ENCODE assay signal across 2 cellular contexts in the genomic region with DNA sequence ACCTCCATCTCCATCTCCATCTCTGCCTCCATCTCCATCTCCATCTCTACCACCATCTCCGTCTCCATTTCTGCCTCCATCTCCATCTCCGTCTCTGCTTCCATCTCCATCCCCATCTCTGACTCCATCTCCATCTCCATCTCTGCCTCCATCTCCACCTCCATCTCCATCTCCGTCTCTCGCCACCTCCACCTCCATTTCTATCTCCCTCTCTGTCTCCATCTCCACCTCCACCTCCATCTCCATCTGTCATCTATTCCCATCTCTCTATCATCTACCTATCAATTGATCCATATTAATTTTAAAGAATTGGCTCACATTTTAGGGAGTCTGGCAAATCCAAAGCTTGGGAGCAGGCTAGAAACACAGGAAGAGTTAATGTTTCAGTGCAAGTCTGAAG.
TF ChIP-seq lines count a peak whose summit lies in the region.

No MANE protein-coding gene starts in this region.

TF ChIP-seq in HEK293, 187 proteins besides CTCF, POLR2A, EP300 and RAD21:
- TF ChIP-seq, protein P1, sequence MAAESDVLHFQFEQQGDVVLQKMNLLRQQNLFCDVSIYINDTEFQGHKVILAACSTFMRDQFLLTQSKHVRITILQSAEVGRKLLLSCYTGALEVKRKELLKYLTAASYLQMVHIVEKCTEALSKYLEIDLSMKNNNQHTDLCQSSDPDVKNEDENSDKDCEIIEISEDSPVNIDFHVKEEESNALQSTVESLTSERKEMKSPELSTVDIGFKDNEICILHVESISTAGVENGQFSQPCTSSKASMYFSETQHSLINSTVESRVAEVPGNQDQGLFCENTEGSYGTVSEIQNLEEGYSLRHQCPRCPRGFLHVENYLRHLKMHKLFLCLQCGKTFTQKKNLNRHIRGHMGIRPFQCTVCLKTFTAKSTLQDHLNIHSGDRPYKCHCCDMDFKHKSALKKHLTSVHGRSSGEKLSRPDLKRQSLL (tag by site-specific recombination; IDR thresholded peaks at IDR 0.05), result peak; percentile 92
- TF ChIP-seq ZNF677 (tag by site-specific recombination; IDR thresholded peaks at IDR 0.05) (no peak), ZFP3 (tag by site-specific recombination; IDR thresholded peaks at IDR 0.05; ENCODE audit: low read depth) (no peak)

TF ChIP-seq in K562, 482 proteins besides CTCF, POLR2A, EP300 and RAD21:
- TF ChIP-seq MAZ (CRISPR knock-in tag; conservative IDR thresholded peaks at IDR 0.05 in 1 of 2, IDR thresholded peaks at IDR 0.05 in 1 of 2) (no peak), KDM1A (IDR thresholded peaks at IDR 0.05) (0 out of 4 replicates have a peak, but pooled peaks have one; percentile 6 to 10)
